ENCODE assay signal across 13 cellular contexts in genomic region chr5:133128066-133128465, GRCh38.
DNase-seq lines count a peak whose midpoint lies in the region; ATAC-seq and TF ChIP-seq lines count a peak whose summit lies in the region.
"Had no signal": no experiment of that assay in that cellular context is flagged by ENCODE, and none has a peak within 500 bp of the region (broad histone marks: within the 10 kb centered on the region; RNA-seq: fewer than 3 reads in every experiment).

No MANE protein-coding gene starts in this region.

- DNase-seq in COLO829 (ENCODE audit: low spot score), result peak; percentile 90
- peak; percentile 85 for DNase-seq in SK-MEL-5 (ENCODE audit: low read depth, low spot score)
- peak; percentile 14 for DNase-seq in medulla oblongata (ENCODE audit: extremely low spot score)
- peak; percentile 5 for DNase-seq in posterior vena cava (ENCODE audit: low spot score)
- DNase-seq in left ventricle myocardium inferior, result no peak
- no peak for DNase-seq in GM10266 (ENCODE audit: extremely low spot score)
- DNase-seq: CD4-positive, alpha-beta T cell; DMS79; H7 had no signal

- TF ChIP-seq CTCF in left ventricle myocardium inferior (IDR thresholded peaks at IDR 0.05; ENCODE audit: borderline replicate concordance) (no peak), GM10266 (IDR thresholded peaks at IDR 0.05; ENCODE audit: control insufficient read depth, insufficient read depth, low read depth, missing control alignments) (no peak)

- ATAC-seq in HG03045 (IDR thresholded peaks at IDR 0.05; ENCODE audit: unreplicated experiment) (no peak), GM18502 (IDR thresholded peaks at IDR 0.05; ENCODE audit: poor library complexity, unreplicated experiment) (no peak)
- ATAC-seq: GM23338, HepG2 had no signal

- H3K36me3 ChIP-seq in left ventricle myocardium inferior, result no peaks in the 10 kb centered on the region

- in situ Hi-C loops in SK-MEL-5 (cut with HindIII; ENCODE audit: low pct_unique_long_range_greater_than_20kb, low sequenced_read_pairs), result no loop called here

- peaks cover 14% of the 10 kb centered on the region for H3K27me3 ChIP-seq in left ventricle myocardium inferior (ENCODE audit: low read depth)

- no peak overlapping the region for H3K4me3 ChIP-seq in left ventricle myocardium inferior
- H3K4me3 ChIP-seq: GM23338 had no signal

- intact Hi-C loops in posterior vena cava (cut with DNase I), result no loop called here
- intact Hi-C loops in left ventricle myocardium inferior (cut with micrococcal nuclease), result no loop called here

- no peak overlapping the region for H3K27ac ChIP-seq in left ventricle myocardium inferior (replicated peaks)

- H3K4me1 ChIP-seq in left ventricle myocardium inferior, result no peaks in the 10 kb centered on the region

- H3K9me3 ChIP-seq in left ventricle myocardium inferior (replicated peaks), result no peaks in the 10 kb centered on the region

Comparison
In these comparisons a context has a peak if more than half of its experiments do, and no peak if none do; other contexts are left out.
1. DNase-seq: peak in COLO829 (single experiment), SK-MEL-5 (single experiment), medulla oblongata (single experiment) and posterior vena cava (single experiment); none in left ventricle myocardium inferior (single experiment) and GM10266 (single experiment).